Comparison of ENCODE assay signal across 11 cellular contexts in genomic region chr7:155860840-155861479, GRCh38. TPM values are rescaled to one million over a fixed set of nuclear protein-coding genes. Genes with fewer than 3 reads are reported as not detected.
DNase-seq lines count a peak whose midpoint lies in the region; ATAC-seq, FAIRE-seq and TF ChIP-seq lines count a peak whose summit lies in the region.
"Had no signal": no experiment of that assay in that cellular context is flagged by ENCODE, and none has a peak within 500 bp of the region (broad histone marks: within the 10 kb centered on the region; RNA-seq: fewer than 3 reads in every experiment).

No MANE protein-coding gene starts in this region.

- H3K4me3 Mint-ChIP-seq in stimulated activated memory B cell treated with anti-CD40 and anti-IgM and Interleukin-4, amounts not matched to agents 10 μg/mL and 1 μg/mL and 100 μg/mL, for 72 hours, result no peak overlapping the region
- no peak overlapping the region for H3K4me3 Mint-ChIP-seq in activated T-cell treated with anti-CD3 and anti-CD28 coated beads, Interleukin-2, amount 50 U/mL, for 72 hours
- H3K4me3 Mint-ChIP-seq: activated CD8-positive, alpha-beta T cell treated with anti-CD3 and anti-CD28 coated beads, Interleukin-2, amount 10 ng/mL, durations not matched to agents 7 days and 5 days; dendritic cell treated with granulocyte-macrophage colony-stimulating factor and Interleukin-4, amounts not matched to agents 40 ng/mL and 50 ng/mL, for 4 days had no signal

- no peaks in the 10 kb centered on the region for H3K36me3 Mint-ChIP-seq in stimulated activated memory B cell treated with anti-CD40 and anti-IgM and Interleukin-4, amounts not matched to agents 10 μg/mL and 1 μg/mL and 100 μg/mL, for 72 hours
- H3K36me3 Mint-ChIP-seq in activated T-cell treated with anti-CD3 and anti-CD28 coated beads, Interleukin-2, amount 50 U/mL, for 72 hours (ENCODE audit: insufficient read depth in 2 of 2), result no peaks in the 10 kb centered on the region

- FAIRE-seq in bronchial epithelial cell (lab: Jason Lieb, UNC), result no peak

- H3K27ac Mint-ChIP-seq in stimulated activated memory B cell treated with anti-CD40 and anti-IgM and Interleukin-4, amounts not matched to agents 10 μg/mL and 1 μg/mL and 100 μg/mL, for 72 hours, result no peak overlapping the region
- no peak overlapping the region for H3K27ac Mint-ChIP-seq in activated T-cell treated with anti-CD3 and anti-CD28 coated beads, Interleukin-2, amount 50 U/mL, for 72 hours
- H3K27ac Mint-ChIP-seq: activated CD8-positive, alpha-beta T cell treated with anti-CD3 and anti-CD28 coated beads, Interleukin-2, amount 10 ng/mL, durations not matched to agents 7 days and 5 days; dendritic cell treated with granulocyte-macrophage colony-stimulating factor and Interleukin-4, amounts not matched to agents 40 ng/mL and 50 ng/mL, for 4 days had no signal

- no peaks in the 10 kb centered on the region for H3K9me3 Mint-ChIP-seq in stimulated activated memory B cell treated with anti-CD40 and anti-IgM and Interleukin-4, amounts not matched to agents 10 μg/mL and 1 μg/mL and 100 μg/mL, for 72 hours
- H3K9me3 Mint-ChIP-seq in activated T-cell treated with anti-CD3 and anti-CD28 coated beads, Interleukin-2, amount 50 U/mL, for 72 hours, result no peaks in the 10 kb centered on the region
- H3K9me3 Mint-ChIP-seq: dendritic cell treated with granulocyte-macrophage colony-stimulating factor and Interleukin-4, amounts not matched to agents 40 ng/mL and 50 ng/mL, for 4 days had no signal

- H3K36me3 ChIP-seq in bronchial epithelial cell (ENCODE audit: control insufficient read depth, insufficient read depth, low read length), result no peaks in the 10 kb centered on the region

- H3K27me3 ChIP-seq in bronchial epithelial cell (ENCODE audit: control insufficient read depth, insufficient read depth, low read length), result peaks cover 8% of the 10 kb centered on the region

- H3K4me3 ChIP-seq in bronchial epithelial cell (ENCODE audit: low read depth, low read length), result no peak overlapping the region

- H3K4me1 Mint-ChIP-seq in stimulated activated memory B cell treated with anti-CD40 and anti-IgM and Interleukin-4, amounts not matched to agents 10 μg/mL and 1 μg/mL and 100 μg/mL, for 72 hours, result no peaks in the 10 kb centered on the region
- no peaks in the 10 kb centered on the region for H3K4me1 Mint-ChIP-seq in activated T-cell treated with anti-CD3 and anti-CD28 coated beads, Interleukin-2, amount 50 U/mL, for 72 hours (ENCODE audit: low read depth)

- DNase-seq in Ammon's horn (ENCODE audit: low spot score), result peak; percentile 24
- DNase-seq in NCI-H1694 (lab: John Stamatoyannopoulos, UW), result peak; percentile 26
- peak; percentile 78 for DNase-seq in bronchial epithelial cell (ENCODE audit: low read depth)
- DNase-seq in mesenteric fat pad (ENCODE audit: low spot score), result peak; percentile 85
- no peak for DNase-seq in iPS-NIHi11 (ENCODE audit: low spot score)
- DNase-seq in NK-92 treated with Interleukin-12 subunit alpha and Interleukin-12 subunit beta, amount 100 ng/mL, for 24 hours (lab: John Stamatoyannopoulos, UW), result no peak
- DNase-seq in activated T-cell treated with anti-CD3 and anti-CD28 coated beads, Interleukin-2, amount 50 U/mL, for 72 hours, result no peak
- DNase-seq: activated CD8-positive, alpha-beta T cell treated with anti-CD3 and anti-CD28 coated beads, Interleukin-2, amount 10 ng/mL, durations not matched to agents 7 days and 5 days had no signal

- ATAC-seq in stimulated activated memory B cell treated with anti-CD40 and anti-IgM and Interleukin-4, amounts not matched to agents 10 μg/mL and 1 μg/mL and 100 μg/mL, for 72 hours, result no peak
- no peak for ATAC-seq in activated T-cell treated with anti-CD3 and anti-CD28 coated beads, Interleukin-2, amount 50 U/mL, for 72 hours (replicated peaks in 1 of 2)
- ATAC-seq: activated CD8-positive, alpha-beta T cell treated with anti-CD3 and anti-CD28 coated beads, Interleukin-2, amount 10 ng/mL, durations not matched to agents 7 days and 5 days had no signal

- TF ChIP-seq CTCF in bronchial epithelial cell (IDR thresholded peaks at IDR 0.05; ENCODE audit: insufficient read depth, low read length, severe bottlenecking), result no peak

- peaks cover 25% of the 10 kb centered on the region for H3K27me3 Mint-ChIP-seq in stimulated activated memory B cell treated with anti-CD40 and anti-IgM and Interleukin-4, amounts not matched to agents 10 μg/mL and 1 μg/mL and 100 μg/mL, for 72 hours
- H3K27me3 Mint-ChIP-seq in activated T-cell treated with anti-CD3 and anti-CD28 coated beads, Interleukin-2, amount 50 U/mL, for 72 hours (ENCODE audit: low read depth), result peaks cover 8% of the 10 kb centered on the region

RNA-seq across cellular contexts. Expression of gene SHH, which starts 48.7 kb away (rescaled TPM):
- total RNA-seq in bronchial epithelial cell (0.13 TPM in 1 of 2 replicates, not detected in the other), mesenteric fat pad (not detected)
- under 1 TPM; 0.05 to 0.10 TPM for total RNA-seq in activated T-cell treated with anti-CD3 and anti-CD28 coated beads, Interleukin-2, amount 50 U/mL, for 72 hours
- total RNA-seq: lower leg skin had no signal

Comparison
In these comparisons a context has a peak if more than half of its experiments do, and no peak if none do; other contexts are left out.
1. DNase-seq: peak in Ammon's horn (single experiment), NCI-H1694 (single experiment), bronchial epithelial cell (single experiment) and mesenteric fat pad (single experiment); none in iPS-NIHi11 (single experiment), NK-92 treated with Interleukin-12 subunit alpha and Interleukin-12 subunit beta, amount 100 ng/mL, for 24 hours (single experiment) and activated T-cell treated with anti-CD3 and anti-CD28 coated beads, Interleukin-2, amount 50 U/mL, for 72 hours (0 of 2).